Comparison of ENCODE assay signal across 11 cellular contexts in genomic region chr6:154411076-154411475, GRCh38. TPM values are rescaled to one million over a fixed set of nuclear protein-coding genes. Genes with fewer than 3 reads are reported as not detected.
DNase-seq lines count a peak whose midpoint lies in the region; ATAC-seq and TF ChIP-seq lines count a peak whose summit lies in the region.
"Had no signal": no experiment of that assay in that cellular context is flagged by ENCODE, and none has a peak within 500 bp of the region (broad histone marks: within the 10 kb centered on the region; RNA-seq: fewer than 3 reads in every experiment).

No MANE protein-coding gene starts in this region.

- H3K27ac ChIP-seq in GM23248 (peak overlapping the region; percentile 86), gastrocnemius medialis (peak overlapping the region; percentile 73 to 85 (median 81))
- H3K27ac ChIP-seq: C4-2B had no signal

- no peaks in the 10 kb centered on the region for H4K20me1 ChIP-seq in GM23248 (ENCODE audit: insufficient read depth)

- peak overlapping the region; percentile 65 for H3K4me2 ChIP-seq in GM23248 (ENCODE audit: unreplicated experiment)

- H3K27me3 ChIP-seq in GM23248 (replicated peaks; ENCODE audit: insufficient read depth) (no peaks in the 10 kb centered on the region), gastrocnemius medialis (no peaks in the 10 kb centered on the region)

- H3K9me3 ChIP-seq in GM23248 (ENCODE audit: low read depth) = no peaks in the 10 kb centered on the region
- no peaks in the 10 kb centered on the region for H3K9me3 ChIP-seq in gastrocnemius medialis

- no peaks in the 10 kb centered on the region for H3K9me3 Mint-ChIP-seq in WTC11

- H3K79me2 ChIP-seq in GM23248 (ENCODE audit: insufficient read depth) = no peaks in the 10 kb centered on the region

- H3K27ac Mint-ChIP-seq in WTC11 = peak overlapping the region; percentile 90

- TF ChIP-seq POLR2A in gastrocnemius medialis (IDR thresholded peaks at IDR 0.05) = no peak

- no peaks in the 10 kb centered on the region for H3K27me3 Mint-ChIP-seq in WTC11 (ENCODE audit: low read depth)

- H2AFZ ChIP-seq in GM23248 = peak overlapping the region; percentile 76

- POLR2A ChIA-PET in WTC11 (lab: Charles Lee) = no interaction called here

- peaks cover 19% of the 10 kb centered on the region for H3K4me1 Mint-ChIP-seq in WTC11

- intact Hi-C loops in gastrocnemius medialis (cut with DNase I; ENCODE audit: low total_unique reads) = no loop called here

- DNase-seq in GM23248 (no peak), WTC11 (ENCODE audit: low spot score) (no peak), fibroblast of villous mesenchyme (ENCODE audit: low read depth) (no peak), gastrocnemius medialis (no peak), HT-29 (ENCODE audit: low spot score) (no peak), left lobe of liver (ENCODE audit: low spot score) (no peak), NCI-H446 (lab: John Stamatoyannopoulos, UW) (no peak)
- DNase-seq: central memory CD4-positive, alpha-beta T cell had no signal

- H3K36me3 ChIP-seq in GM23248 (ENCODE audit: low read depth) (no peaks in the 10 kb centered on the region), gastrocnemius medialis (no peaks in the 10 kb centered on the region)

- TF ChIP-seq CTCF in WTC11 (IDR thresholded peaks at IDR 0.05) (no peak), fibroblast of villous mesenchyme (IDR thresholded peaks at IDR 0.05; ENCODE audit: insufficient read depth, low read depth, low read length) (no peak), gastrocnemius medialis (IDR thresholded peaks at IDR 0.05 in 4 of 5, conservative IDR thresholded peaks at IDR 0.05 in 1 of 5) (no peak)

- peaks cover 37% of the 10 kb centered on the region for H3K4me1 ChIP-seq in GM23248 (ENCODE audit: insufficient read depth)
- H3K4me1 ChIP-seq in gastrocnemius medialis = peaks cover 24 to 29% of the 10 kb centered on the region in 2 donors

- H3K9me2 ChIP-seq in GM23248 (ENCODE audit: insufficient read depth) = no peaks in the 10 kb centered on the region

- peak overlapping the region; percentile 49 for H3K9ac ChIP-seq in GM23248

- ATAC-seq in WTC11 = no peak
- no peak for ATAC-seq in gastrocnemius medialis
- no peak for ATAC-seq in HG03565 (IDR thresholded peaks at IDR 0.05; ENCODE audit: unreplicated experiment)
- ATAC-seq in left lobe of liver = no peak

- peak overlapping the region; percentile 53 for H3K4me3 ChIP-seq in GM23248
- H3K4me3 ChIP-seq in fibroblast of villous mesenchyme (ENCODE audit: low read depth, low read length) = peak overlapping the region; percentile 12
- peak overlapping the region in 1 of 4 donors; percentile 12 for H3K4me3 ChIP-seq in gastrocnemius medialis

- no peak overlapping the region for H3K4me3 Mint-ChIP-seq in WTC11

- peaks cover 31% of the 10 kb centered on the region for H3F3A ChIP-seq in GM23248 (ENCODE audit: insufficient read depth)

- peaks cover 8% of the 10 kb centered on the region for H3K36me3 Mint-ChIP-seq in WTC11

- CTCF ChIA-PET in WTC11 (lab: Charles Lee) = no interaction called here

- WGBS in GM23248 (ENCODE audit: low coverage in 1 of 2, low lambda C conversion rate in 2 of 2, missing lambda C conversion rate in 2 of 2), 2 experiments = 83 to 85% methylated on average over 5 of the region's 5 CpGs

- in situ Hi-C loops in GM23248 (cut with MboI) = no loop called here
- in situ Hi-C loops in gastrocnemius medialis (cut with MboI; ENCODE audit: low sequenced_read_pairs in 4 of 4) = loop anchor here (5.0 to 25.0 kb wide), 4 partner anchors 101 to 256 kb away; partner anchors contain the start of gene CNKSR3 (in 1 of the 4)

TF ChIP-seq in WTC11, 78 proteins besides CTCF, POLR2A, EP300 and RAD21 (continues in another document):
- TF ChIP-seq ERG (CRISPR knock-in tag; IDR thresholded peaks at IDR 0.05) (no peak), ATF2 (CRISPR knock-in tag; IDR thresholded peaks at IDR 0.05; ENCODE audit: borderline replicate concordance, low read depth) (no peak), CREM (CRISPR knock-in tag; IDR thresholded peaks at IDR 0.05) (no peak), AFF4 (CRISPR knock-in tag; IDR thresholded peaks at IDR 0.05; ENCODE audit: borderline replicate concordance) (no peak), EMX1 (CRISPR knock-in tag; IDR thresholded peaks at IDR 0.05) (no peak), AR (CRISPR knock-in tag; IDR thresholded peaks at IDR 0.05) (no peak), IRF2 (CRISPR knock-in tag; IDR thresholded peaks at IDR 0.05; ENCODE audit: borderline replicate concordance, low read depth) (no peak), PRRX2 (CRISPR knock-in tag; IDR thresholded peaks at IDR 0.05) (no peak), JAZF1 (CRISPR knock-in tag; IDR thresholded peaks at IDR 0.05) (no peak), ZNF671 (CRISPR knock-in tag; IDR thresholded peaks at IDR 0.05) (no peak)

RNA-seq across cellular contexts. Expression of gene IPCEF1, which starts 54.5 kb away (rescaled TPM):
- total RNA-seq in GM23248 (2014; rRNA removed; shearing (Covaris generic)) = not detected in 2 replicates
- not detected in 2 replicates for polyA plus RNA-seq in GM23248 (2016; fragmentation: Nextera tagmentation; extraction: Ambion mirVana)
- total RNA-seq in WTC11 (2021) (0.25 to 1.3 TPM (median 1.2 TPM) in 3 replicates), fibroblast of villous mesenchyme (0.32 and 0.86 TPM in 2 replicates), gastrocnemius medialis (under 1 TPM in 2 of 4 donors, not detected in 2; 0.24 to 0.85 TPM), left lobe of liver (0.98 TPM)
- total RNA-seq in HT-29 (2014; rRNA removed; shearing (Covaris generic)) = 0.44 TPM in 1 of 2 replicates, not detected in the other
- total RNA-seq: OCI-LY7 had no signal
